Comparison of ENCODE assay signal across 19 cellular contexts in genomic region chr10:95285556-95285955, GRCh38.
"Had no signal": no experiment of that assay in that cellular context is flagged by ENCODE, and none has a peak within 500 bp of the region (broad histone marks: within the 10 kb centered on the region; RNA-seq: fewer than 3 reads in every experiment).

No MANE protein-coding gene starts in this region.

- H3K9me3 ChIP-seq: gastroesophageal sphincter, stomach had no signal

- ATAC-seq: activated naive CD8-positive, alpha-beta T cell treated with anti-CD3 and anti-CD28 coated beads, Interleukin-2, amount 50 U/mL, for 24 hours; gastroesophageal sphincter; left colon had no signal

- H3K36me3 ChIP-seq: gastroesophageal sphincter, stomach had no signal

- DNase-seq: activated CD4-positive, alpha-beta T cell treated with anti-CD3 and anti-CD28 coated beads, Interleukin-2, amount 50 U/mL, for 1 hour; activated CD4-positive, CD25-positive, alpha-beta regulatory T cell treated with anti-CD3 and anti-CD28 coated beads, Interleukin-2, amount 50 U/mL, for 72 hours; activated CD8-positive, alpha-beta memory T cell treated with anti-CD3 and anti-CD28 coated beads for 24 hours; activated CD8-positive, alpha-beta memory T cell treated with anti-CD3 and anti-CD28 coated beads, Interleukin-2, amount 50 U/mL, for 48 hours; activated effector memory CD4-positive, alpha-beta T cell treated with Interleukin-2 at 50 U/mL for 16 hours; activated naive CD4-positive, alpha-beta T cell treated with anti-CD3 and anti-CD28 coated beads, Interleukin-2, amount 10 ng/mL, durations not matched to agents 7 days and 5 days; activated naive CD8-positive, alpha-beta T cell treated with anti-CD3 and anti-CD28 coated beads, Interleukin-2, amount 50 U/mL, for 24 hours; activated T-cell treated with anti-CD3 and anti-CD28 coated beads, Interleukin-2, amount 50 U/mL, for 48 hours; aorta; cortex of kidney; left colon; midbrain; nephron progenitor cell; occipital lobe; stomach had no signal

- H3K4me3 Mint-ChIP-seq: activated naive CD4-positive, alpha-beta T cell treated with anti-CD3 and anti-CD28 coated beads, Interleukin-2, amount 10 ng/mL, durations not matched to agents 7 days and 5 days; activated naive CD8-positive, alpha-beta T cell treated with anti-CD3 and anti-CD28 coated beads, Interleukin-2, amount 50 U/mL, for 24 hours; nephron progenitor cell; T-helper 1 cell treated with Interleukin-12 subunit alpha and Interleukin-12 subunit beta and Interleukin-4 antibody, amounts not matched to agents 30 μg/mL and 1 μg/mL, for 36 hours had no signal

- FAIRE-seq: urothelium cell line had no signal

- H3K27ac Mint-ChIP-seq: activated naive CD4-positive, alpha-beta T cell treated with anti-CD3 and anti-CD28 coated beads, Interleukin-2, amount 10 ng/mL, durations not matched to agents 7 days and 5 days; activated naive CD8-positive, alpha-beta T cell treated with anti-CD3 and anti-CD28 coated beads, Interleukin-2, amount 50 U/mL, for 24 hours; nephron progenitor cell; T-helper 1 cell treated with Interleukin-12 subunit alpha and Interleukin-12 subunit beta and Interleukin-4 antibody, amounts not matched to agents 30 μg/mL and 1 μg/mL, for 36 hours had no signal

- H3K4me3 ChIP-seq: gastroesophageal sphincter, skin epidermis, stomach had no signal

- H3K9me3 Mint-ChIP-seq: activated naive CD4-positive, alpha-beta T cell treated with anti-CD3 and anti-CD28 coated beads, Interleukin-2, amount 10 ng/mL, durations not matched to agents 7 days and 5 days; activated naive CD8-positive, alpha-beta T cell treated with anti-CD3 and anti-CD28 coated beads, Interleukin-2, amount 50 U/mL, for 24 hours; nephron progenitor cell; T-helper 1 cell treated with Interleukin-12 subunit alpha and Interleukin-12 subunit beta and Interleukin-4 antibody, amounts not matched to agents 30 μg/mL and 1 μg/mL, for 36 hours had no signal
